ENCODE assay signal across 1 cellular context in the genomic region with DNA sequence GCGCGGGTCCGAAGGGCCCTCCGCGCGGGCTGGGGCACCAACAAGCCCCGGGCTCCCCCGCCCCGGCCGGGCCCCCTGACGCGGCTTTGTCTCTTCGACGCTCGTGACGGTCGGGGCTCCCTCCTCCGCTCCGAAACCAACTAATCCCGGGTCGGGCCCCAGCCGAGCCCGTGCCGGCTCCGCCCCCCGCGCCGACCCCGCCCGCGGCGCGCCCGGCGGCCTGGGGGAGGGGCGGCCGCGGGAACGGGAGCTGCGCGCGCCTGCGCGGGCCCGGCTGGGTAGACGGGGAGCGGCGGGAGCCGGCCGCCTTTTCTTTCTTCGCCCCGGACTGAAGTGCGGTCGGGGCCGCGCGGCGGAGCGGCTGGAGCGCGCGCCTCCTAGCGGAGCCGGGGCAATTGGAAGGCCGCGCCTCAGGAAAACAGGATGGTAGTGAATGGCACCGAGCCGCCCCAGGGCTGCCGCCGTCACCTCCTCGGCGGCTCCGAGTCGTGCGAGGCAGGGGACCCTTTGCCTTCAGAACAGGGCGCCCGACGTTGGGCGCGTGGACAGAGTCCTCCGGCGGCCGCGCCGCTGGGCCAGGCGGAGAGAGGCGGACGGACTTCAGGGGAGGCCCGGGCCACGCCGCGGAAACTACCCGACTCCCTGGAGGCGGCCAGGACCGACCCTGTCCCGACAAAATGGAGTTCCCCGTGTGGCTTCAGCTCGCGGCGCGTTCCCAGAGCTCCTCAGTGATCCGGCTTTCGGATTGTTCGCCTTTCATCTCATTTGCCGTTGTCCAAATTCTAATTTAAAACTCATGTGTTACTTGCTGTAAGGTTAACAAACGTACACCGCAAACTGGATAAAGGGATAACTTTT.
A peak's percentile ranks its signal among the peaks of the same experiment; 100 is the strongest.
TF ChIP-seq lines count a peak whose summit lies in the region.

A gene with protein sequence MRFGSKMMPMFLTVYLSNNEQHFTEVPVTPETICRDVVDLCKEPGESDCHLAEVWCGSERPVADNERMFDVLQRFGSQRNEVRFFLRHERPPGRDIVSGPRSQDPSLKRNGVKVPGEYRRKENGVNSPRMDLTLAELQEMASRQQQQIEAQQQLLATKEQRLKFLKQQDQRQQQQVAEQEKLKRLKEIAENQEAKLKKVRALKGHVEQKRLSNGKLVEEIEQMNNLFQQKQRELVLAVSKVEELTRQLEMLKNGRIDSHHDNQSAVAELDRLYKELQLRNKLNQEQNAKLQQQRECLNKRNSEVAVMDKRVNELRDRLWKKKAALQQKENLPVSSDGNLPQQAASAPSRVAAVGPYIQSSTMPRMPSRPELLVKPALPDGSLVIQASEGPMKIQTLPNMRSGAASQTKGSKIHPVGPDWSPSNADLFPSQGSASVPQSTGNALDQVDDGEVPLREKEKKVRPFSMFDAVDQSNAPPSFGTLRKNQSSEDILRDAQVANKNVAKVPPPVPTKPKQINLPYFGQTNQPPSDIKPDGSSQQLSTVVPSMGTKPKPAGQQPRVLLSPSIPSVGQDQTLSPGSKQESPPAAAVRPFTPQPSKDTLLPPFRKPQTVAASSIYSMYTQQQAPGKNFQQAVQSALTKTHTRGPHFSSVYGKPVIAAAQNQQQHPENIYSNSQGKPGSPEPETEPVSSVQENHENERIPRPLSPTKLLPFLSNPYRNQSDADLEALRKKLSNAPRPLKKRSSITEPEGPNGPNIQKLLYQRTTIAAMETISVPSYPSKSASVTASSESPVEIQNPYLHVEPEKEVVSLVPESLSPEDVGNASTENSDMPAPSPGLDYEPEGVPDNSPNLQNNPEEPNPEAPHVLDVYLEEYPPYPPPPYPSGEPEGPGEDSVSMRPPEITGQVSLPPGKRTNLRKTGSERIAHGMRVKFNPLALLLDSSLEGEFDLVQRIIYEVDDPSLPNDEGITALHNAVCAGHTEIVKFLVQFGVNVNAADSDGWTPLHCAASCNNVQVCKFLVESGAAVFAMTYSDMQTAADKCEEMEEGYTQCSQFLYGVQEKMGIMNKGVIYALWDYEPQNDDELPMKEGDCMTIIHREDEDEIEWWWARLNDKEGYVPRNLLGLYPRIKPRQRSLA (minus strand): TSS at position 138 of the 858 bp plus-strand sequence. CDS start 267 bp downstream, outside the sequence.

TF ChIP-seq in HepG2, 621 proteins besides CTCF, POLR2A, EP300 and RAD21 (continued from another document and continues in another):
- TF ChIP-seq, protein P1, sequence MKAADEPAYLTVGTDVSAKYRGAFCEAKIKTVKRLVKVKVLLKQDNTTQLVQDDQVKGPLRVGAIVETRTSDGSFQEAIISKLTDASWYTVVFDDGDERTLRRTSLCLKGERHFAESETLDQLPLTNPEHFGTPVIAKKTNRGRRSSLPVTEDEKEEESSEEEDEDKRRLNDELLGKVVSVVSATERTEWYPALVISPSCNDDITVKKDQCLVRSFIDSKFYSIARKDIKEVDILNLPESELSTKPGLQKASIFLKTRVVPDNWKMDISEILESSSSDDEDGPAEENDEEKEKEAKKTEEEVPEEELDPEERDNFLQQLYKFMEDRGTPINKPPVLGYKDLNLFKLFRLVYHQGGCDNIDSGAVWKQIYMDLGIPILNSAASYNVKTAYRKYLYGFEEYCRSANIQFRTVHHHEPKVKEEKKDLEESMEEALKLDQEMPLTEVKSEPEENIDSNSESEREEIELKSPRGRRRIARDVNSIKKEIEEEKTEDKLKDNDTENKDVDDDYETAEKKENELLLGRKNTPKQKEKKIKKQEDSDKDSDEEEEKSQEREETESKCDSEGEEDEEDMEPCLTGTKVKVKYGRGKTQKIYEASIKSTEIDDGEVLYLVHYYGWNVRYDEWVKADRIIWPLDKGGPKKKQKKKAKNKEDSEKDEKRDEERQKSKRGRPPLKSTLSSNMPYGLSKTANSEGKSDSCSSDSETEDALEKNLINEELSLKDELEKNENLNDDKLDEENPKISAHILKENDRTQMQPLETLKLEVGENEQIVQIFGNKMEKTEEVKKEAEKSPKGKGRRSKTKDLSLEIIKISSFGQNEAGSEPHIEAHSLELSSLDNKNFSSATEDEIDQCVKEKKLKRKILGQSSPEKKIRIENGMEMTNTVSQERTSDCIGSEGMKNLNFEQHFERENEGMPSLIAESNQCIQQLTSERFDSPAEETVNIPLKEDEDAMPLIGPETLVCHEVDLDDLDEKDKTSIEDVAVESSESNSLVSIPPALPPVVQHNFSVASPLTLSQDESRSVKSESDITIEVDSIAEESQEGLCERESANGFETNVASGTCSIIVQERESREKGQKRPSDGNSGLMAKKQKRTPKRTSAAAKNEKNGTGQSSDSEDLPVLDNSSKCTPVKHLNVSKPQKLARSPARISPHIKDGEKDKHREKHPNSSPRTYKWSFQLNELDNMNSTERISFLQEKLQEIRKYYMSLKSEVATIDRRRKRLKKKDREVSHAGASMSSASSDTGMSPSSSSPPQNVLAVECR (CRISPR knock-in tag; IDR thresholded peaks at IDR 0.05; ENCODE audit: borderline replicate concordance), result peak; percentile 56; the same call in 1 of the 2 replicates
- TF ChIP-seq ZNF747 (CRISPR knock-in tag; IDR thresholded peaks at IDR 0.05; ENCODE audit: borderline replicate concordance) (peak; percentile 52; the same call in 1 of the 2 replicates), ZBTB37 (CRISPR knock-in tag; IDR thresholded peaks at IDR 0.05) (no peak), ZNF530 (CRISPR knock-in tag; IDR thresholded peaks at IDR 0.05; ENCODE audit: low read depth) (no peak), TSC22D2 (CRISPR knock-in tag; IDR thresholded peaks at IDR 0.05; ENCODE audit: borderline replicate concordance) (0 out of 2 replicates have a peak, but pooled peaks have one; percentile 21), ZGPAT (CRISPR knock-in tag; IDR thresholded peaks at IDR 0.05) (peak; percentile 85), NBN (conservative IDR thresholded peaks at IDR 0.05) (no peak), CC2D1A (CRISPR knock-in tag; IDR thresholded peaks at IDR 0.05) (no peak), ZNF75D (CRISPR knock-in tag; IDR thresholded peaks at IDR 0.05; ENCODE audit: borderline replicate concordance) (no peak), TEAD3 (CRISPR knock-in tag; optimal IDR thresholded peaks at IDR 0.05; ENCODE audit: borderline replicate concordance) (no peak), POLR2G (IDR thresholded peaks at IDR 0.05; ENCODE audit: low read depth, low read length) (peak; percentile 94), MATR3 (CRISPR knock-in tag; IDR thresholded peaks at IDR 0.05) (no peak), POGZ (CRISPR knock-in tag; IDR thresholded peaks at IDR 0.05) (peak; percentile 65), ZFP37 (CRISPR knock-in tag; IDR thresholded peaks at IDR 0.05; ENCODE audit: borderline replicate concordance) (no peak), ZNF280B (CRISPR knock-in tag; IDR thresholded peaks at IDR 0.05; ENCODE audit: borderline replicate concordance) (no peak; the same call in 1 of the 2 replicates), HNRNPL (IDR thresholded peaks at IDR 0.05; ENCODE audit: low read depth, low read length) (0 out of 2 replicates have a peak, but pooled peaks have one; percentile 25), ZNF737 (CRISPR knock-in tag; IDR thresholded peaks at IDR 0.05; ENCODE audit: borderline replicate concordance) (no peak), ZNF17 (CRISPR knock-in tag; IDR thresholded peaks at IDR 0.05) (no peak), ZNF839 (CRISPR knock-in tag; IDR thresholded peaks at IDR 0.05; ENCODE audit: borderline replicate concordance) (no peak), RBM39 (IDR thresholded peaks at IDR 0.05; ENCODE audit: low read depth, low read length, poor library complexity, severe bottlenecking) (peak; percentile 85), ZBTB43 (CRISPR knock-in tag; conservative IDR thresholded peaks at IDR 0.05) (no peak), ZZZ3 (CRISPR knock-in tag; IDR thresholded peaks at IDR 0.05; ENCODE audit: borderline replicate concordance) (no peak), ZNF772 (CRISPR knock-in tag; IDR thresholded peaks at IDR 0.05) (peak; percentile 80), TBL1XR1 (IDR thresholded peaks at IDR 0.05; ENCODE audit: borderline replicate concordance, low read length, partially characterized antibody) (no peak), ZNF570 (CRISPR knock-in tag; IDR thresholded peaks at IDR 0.05; ENCODE audit: borderline replicate concordance) (no peak), RARG (CRISPR knock-in tag; IDR thresholded peaks at IDR 0.05; ENCODE audit: low read depth) (no peak), ZNF350 (CRISPR knock-in tag; IDR thresholded peaks at IDR 0.05; ENCODE audit: borderline replicate concordance, low read depth) (no peak; the same call in 1 of the 2 replicates)
- TF ChIP-seq, protein P2, sequence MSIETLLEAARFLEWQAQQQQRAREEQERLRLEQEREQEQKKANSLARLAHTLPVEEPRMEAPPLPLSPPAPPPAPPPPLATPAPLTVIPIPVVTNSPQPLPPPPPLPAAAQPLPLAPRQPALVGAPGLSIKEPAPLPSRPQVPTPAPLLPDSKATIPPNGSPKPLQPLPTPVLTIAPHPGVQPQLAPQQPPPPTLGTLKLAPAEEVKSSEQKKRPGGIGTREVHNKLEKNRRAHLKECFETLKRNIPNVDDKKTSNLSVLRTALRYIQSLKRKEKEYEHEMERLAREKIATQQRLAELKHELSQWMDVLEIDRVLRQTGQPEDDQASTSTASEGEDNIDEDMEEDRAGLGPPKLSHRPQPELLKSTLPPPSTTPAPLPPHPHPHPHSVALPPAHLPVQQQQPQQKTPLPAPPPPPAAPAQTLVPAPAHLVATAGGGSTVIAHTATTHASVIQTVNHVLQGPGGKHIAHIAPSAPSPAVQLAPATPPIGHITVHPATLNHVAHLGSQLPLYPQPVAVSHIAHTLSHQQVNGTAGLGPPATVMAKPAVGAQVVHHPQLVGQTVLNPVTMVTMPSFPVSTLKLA (IDR thresholded peaks at IDR 0.05), result no peak
- TF ChIP-seq, protein P3, sequence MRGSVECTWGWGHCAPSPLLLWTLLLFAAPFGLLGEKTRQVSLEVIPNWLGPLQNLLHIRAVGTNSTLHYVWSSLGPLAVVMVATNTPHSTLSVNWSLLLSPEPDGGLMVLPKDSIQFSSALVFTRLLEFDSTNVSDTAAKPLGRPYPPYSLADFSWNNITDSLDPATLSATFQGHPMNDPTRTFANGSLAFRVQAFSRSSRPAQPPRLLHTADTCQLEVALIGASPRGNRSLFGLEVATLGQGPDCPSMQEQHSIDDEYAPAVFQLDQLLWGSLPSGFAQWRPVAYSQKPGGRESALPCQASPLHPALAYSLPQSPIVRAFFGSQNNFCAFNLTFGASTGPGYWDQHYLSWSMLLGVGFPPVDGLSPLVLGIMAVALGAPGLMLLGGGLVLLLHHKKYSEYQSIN (CRISPR knock-in tag; IDR thresholded peaks at IDR 0.05; ENCODE audit: borderline replicate concordance), result no peak
